Comparison of ENCODE assay signal across 9 cellular contexts in genomic region chr11:83816572-83817187, GRCh38.
DNase-seq lines count a peak whose midpoint lies in the region; ATAC-seq and TF ChIP-seq lines count a peak whose summit lies in the region.
"Had no signal": no experiment of that assay in that cellular context is flagged by ENCODE, and none has a peak within 500 bp of the region (broad histone marks: within the 10 kb centered on the region; RNA-seq: fewer than 3 reads in every experiment).

No MANE protein-coding gene starts in this region.

- no peak overlapping the region for H3K4me3 Mint-ChIP-seq in type B pancreatic cell
- H3K4me3 Mint-ChIP-seq in T-cell, result no peak overlapping the region
- H3K4me3 Mint-ChIP-seq: dendritic cell treated with granulocyte-macrophage colony-stimulating factor and Interleukin-4, amounts not matched to agents 40 ng/mL and 50 ng/mL, for 4 days had no signal

- H3K27me3 ChIP-seq in Peyer's patch, result no peaks in the 10 kb centered on the region

- peak; percentile 41 for DNase-seq in AG08395 (ENCODE audit: low spot score)
- DNase-seq in Peyer's patch, result no peak
- peak; percentile 30 for DNase-seq in fibroblast of mammary gland (ENCODE audit: low read depth)
- DNase-seq in type B pancreatic cell (ENCODE audit: extremely low spot score, unreplicated experiment), result no peak
- no peak for DNase-seq in T-cell
- no peak for DNase-seq in UCSD-AML1 (lab: John Stamatoyannopoulos, UW; ENCODE audit: unreplicated experiment)

- H3K9me3 Mint-ChIP-seq in type B pancreatic cell (no peaks in the 10 kb centered on the region), T-cell (no peaks in the 10 kb centered on the region)
- H3K9me3 Mint-ChIP-seq: dendritic cell treated with granulocyte-macrophage colony-stimulating factor and Interleukin-4, amounts not matched to agents 40 ng/mL and 50 ng/mL, for 4 days had no signal

- no peaks in the 10 kb centered on the region for H3K4me1 Mint-ChIP-seq in type B pancreatic cell (ENCODE audit: unreplicated experiment)
- H3K4me1 Mint-ChIP-seq in T-cell, result no peaks in the 10 kb centered on the region

- peak in 5 of 6 experiments; percentile 32 to 53 (median 48) for TF ChIP-seq CTCF in Peyer's patch (IDR thresholded peaks at IDR 0.05)
- peak; percentile 62 for TF ChIP-seq CTCF in fibroblast of mammary gland (conservative IDR thresholded peaks at IDR 0.05; ENCODE audit: control insufficient read depth, insufficient read depth, low read depth, low read length)
- peak; percentile 86 for TF ChIP-seq CTCF in type B pancreatic cell (conservative IDR thresholded peaks at IDR 0.05)

- H3K4me1 ChIP-seq in Peyer's patch, result no peaks in the 10 kb centered on the region

- CTCF ChIA-PET in T-cell (lab: Charles Lee), result interaction anchor here in 1 of 2 donors (1.2 to 1.3 kb wide), 2 partner anchors 16 to 950 kb away, joined by 3 to 4 read pairs; no protein-coding TSS in a partner anchor

- no peak overlapping the region for H3K4me3 ChIP-seq in Peyer's patch
- H3K4me3 ChIP-seq in fibroblast of mammary gland (ENCODE audit: control insufficient read depth, low read depth, low read length), result no peak overlapping the region

- no peak for TF ChIP-seq POLR2A in Peyer's patch (IDR thresholded peaks at IDR 0.05)

- no peaks in the 10 kb centered on the region for H3K36me3 Mint-ChIP-seq in type B pancreatic cell
- H3K36me3 Mint-ChIP-seq in T-cell, result no peaks in the 10 kb centered on the region

- peak; percentile 41 for ATAC-seq in GM18868 (IDR thresholded peaks at IDR 0.05; ENCODE audit: unreplicated experiment)
- no peak for ATAC-seq in T-cell (replicated peaks in 1 of 4)
- ATAC-seq in HG02588 (IDR thresholded peaks at IDR 0.05; ENCODE audit: unreplicated experiment), result no peak

- H3K27ac Mint-ChIP-seq in type B pancreatic cell (no peak overlapping the region), T-cell (no peak overlapping the region)
- H3K27ac Mint-ChIP-seq: dendritic cell treated with granulocyte-macrophage colony-stimulating factor and Interleukin-4, amounts not matched to agents 40 ng/mL and 50 ng/mL, for 4 days had no signal

- no peaks in the 10 kb centered on the region for H3K36me3 ChIP-seq in Peyer's patch

- H3K27ac ChIP-seq in Peyer's patch, result no peak overlapping the region

- H3K9me3 ChIP-seq in Peyer's patch, result no peaks in the 10 kb centered on the region

- POLR2A ChIA-PET in T-cell (lab: Charles Lee), result no interaction called here

- peaks cover 5% of the 10 kb centered on the region for H3K27me3 Mint-ChIP-seq in type B pancreatic cell
- peaks cover 6 to 21% of the 10 kb centered on the region in 2 donors for H3K27me3 Mint-ChIP-seq in T-cell

Comparison
In these comparisons a context has a peak if more than half of its experiments do, and no peak if none do; other contexts are left out.
1. DNase-seq: peak in AG08395 (single experiment) and fibroblast of mammary gland (single experiment); none in Peyer's patch (0 of 3), type B pancreatic cell (single experiment), T-cell (0 of 34) and UCSD-AML1 (single experiment).
2. Peak in every context shown above with its lines, with median percentiles within 50 percentile points of each other: CTCF ChIP-seq.